Comparison of ENCODE assay signal across 8 cellular contexts in the genomic region with DNA sequence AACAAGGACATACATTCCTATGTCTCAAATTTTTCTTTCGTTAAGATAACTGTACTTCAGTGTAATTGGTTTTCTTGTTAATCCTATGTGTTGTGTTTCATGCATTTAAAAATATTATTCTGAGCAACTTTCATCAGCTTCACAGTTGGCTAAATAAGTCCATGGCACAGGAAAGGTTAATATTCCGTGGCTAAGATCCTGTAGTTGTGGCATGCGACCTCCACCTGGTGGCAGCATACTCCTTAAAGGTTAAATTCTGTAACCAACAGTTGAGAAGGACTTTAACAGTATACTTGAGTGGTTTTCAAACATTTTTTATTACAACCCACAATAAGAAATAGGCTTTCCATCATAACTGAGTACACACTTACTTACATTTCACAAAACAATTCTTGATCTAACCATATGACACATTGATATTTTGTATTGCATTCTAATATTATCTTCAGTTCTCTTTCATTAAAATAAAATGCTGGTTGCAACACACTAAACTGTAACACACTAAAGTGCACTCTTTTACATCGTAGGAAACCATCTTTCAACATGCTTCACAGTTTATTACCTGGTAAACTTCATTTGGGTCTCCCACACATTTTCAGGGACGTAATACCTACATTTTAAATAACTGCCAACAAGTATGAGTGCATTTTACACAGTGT.
DNase-seq lines count a peak whose midpoint lies in the region; ATAC-seq, FAIRE-seq and TF ChIP-seq lines count a peak whose summit lies in the region.

No MANE protein-coding gene starts in this region.

- H3K4me1 ChIP-seq in thoracic aorta (ENCODE audit: control insufficient read depth in 1 of 2, low read depth in 2 of 2) = peaks cover 28 to 90% of the 10 kb centered on the region in 2 donors

- H3K27me3 ChIP-seq in dorsolateral prefrontal cortex = no peaks in the 10 kb centered on the region
- no peaks in the 10 kb centered on the region for H3K27me3 ChIP-seq in thoracic aorta (replicated peaks; ENCODE audit: insufficient read depth)

- intact Hi-C loops in dorsolateral prefrontal cortex (cut with DNase I) = loop anchor here (5.0 to 10.0 kb wide), 3 partner anchors 119 to 721 kb away; a partner anchor contains a TSS

- H3K9me3 ChIP-seq in thoracic aorta = no peaks in the 10 kb centered on the region

- no peak overlapping the region for H3K4me3 ChIP-seq in dorsolateral prefrontal cortex
- no peak overlapping the region for H3K4me3 ChIP-seq in thoracic aorta

- no peak for TF ChIP-seq POLR2A in H54 (IDR thresholded peaks at IDR 0.05; ENCODE audit: low read depth, low read length)

- no peak for ATAC-seq in thoracic aorta (ENCODE audit: insufficient number of reproducible peaks, low FRiP score, low read depth)

- H3K36me3 ChIP-seq in thoracic aorta = no peaks in the 10 kb centered on the region

- no peak overlapping the region for H3K27ac ChIP-seq in dorsolateral prefrontal cortex
- H3K27ac ChIP-seq in thoracic aorta = no peak overlapping the region

- TF ChIP-seq CTCF in dorsolateral prefrontal cortex (IDR thresholded peaks at IDR 0.05 in 54 of 56, conservative IDR thresholded peaks at IDR 0.05 in 2 of 56; ENCODE audit: low read depth in 1 of 56, partially characterized antibody in 56 of 56) = peak; percentile 56 to 87 (median 76)
- TF ChIP-seq CTCF in thoracic aorta (IDR thresholded peaks at IDR 0.05) = peak; percentile 74

- FAIRE-seq in H54 (lab: Jason Lieb, UNC) = peak; percentile 38

- DNase-seq in EL = peak; percentile 69
- no peak for DNase-seq in H54 (ENCODE audit: insufficient read length, low spot score)
- peak; percentile 17 for DNase-seq in NCI-H1092 (lab: John Stamatoyannopoulos, UW)
- DNase-seq in SW480 (ENCODE audit: low spot score) = peak; percentile 65
- peak in 8 of 10 donors; percentile 9 to 76 (median 52) for DNase-seq in dorsolateral prefrontal cortex
- peak; percentile 67 for DNase-seq in medulla oblongata (ENCODE audit: extremely low spot score)
- DNase-seq in thoracic aorta (ENCODE audit: low spot score) = no peak
- DNase-seq in effector CD4-positive, alpha-beta T cell = no peak

Comparison
In these comparisons a context has a peak if more than half of its experiments do, and no peak if none do; other contexts are left out.
1. DNase-seq: peak in EL (single experiment), NCI-H1092 (single experiment), SW480 (single experiment), dorsolateral prefrontal cortex (8 of 10) and medulla oblongata (single experiment); none in H54 (single experiment), thoracic aorta (single experiment) and effector CD4-positive, alpha-beta T cell (single experiment).